Comparison of ENCODE assay signal across 17 cellular contexts in genomic region chr1:205998457-205999241, GRCh38. TPM values are rescaled to one million over a fixed set of nuclear protein-coding genes. Genes with fewer than 3 reads are reported as not detected.
DNase-seq lines count a peak whose midpoint lies in the region; ATAC-seq and TF ChIP-seq lines count a peak whose summit lies in the region.
"Had no signal": no experiment of that assay in that cellular context is flagged by ENCODE, and none has a peak within 500 bp of the region (broad histone marks: within the 10 kb centered on the region; RNA-seq: fewer than 3 reads in every experiment).

No MANE protein-coding gene starts in this region.

- no peak overlapping the region for H3K4me3 Mint-ChIP-seq in activated CD4-positive, alpha-beta T cell treated with anti-CD3 and anti-CD28 coated beads, Interleukin-2, amount 10 ng/mL, durations not matched to agents 7 days and 5 days
- H3K4me3 Mint-ChIP-seq: activated naive CD8-positive, alpha-beta T cell; HFFc6 had no signal

- H3K36me3 ChIP-seq in upper lobe of right lung = no peaks in the 10 kb centered on the region

- H3K9me3 Mint-ChIP-seq in activated CD4-positive, alpha-beta T cell treated with anti-CD3 and anti-CD28 coated beads, Interleukin-2, amount 10 ng/mL, durations not matched to agents 7 days and 5 days = no peaks in the 10 kb centered on the region
- H3K9me3 Mint-ChIP-seq: HFFc6 had no signal

- DNase-seq in activated CD8-positive, alpha-beta memory T cell treated with anti-CD3 and anti-CD28 coated beads for 24 hours = peak; percentile 30
- DNase-seq in activated CD8-positive, alpha-beta memory T cell treated with anti-CD3 and anti-CD28 coated beads, Interleukin-2, amount 50 U/mL, for 4 hours = no peak
- DNase-seq in head of caudate nucleus (peak; percentile 23 to 86 (median 68)), midbrain (lab: John Stamatoyannopoulos, UW) (peak; percentile 64), upper lobe of right lung (peak; percentile 45), NCI-H2227 (lab: John Stamatoyannopoulos, UW; ENCODE audit: unreplicated experiment) (no peak), germinal center (ENCODE audit: low spot score) (no peak)
- DNase-seq in activated CD4-positive, alpha-beta T cell treated with anti-CD3 and anti-CD28 coated beads, Interleukin-2, amount 10 ng/mL, durations not matched to agents 7 days and 5 days = no peak
- DNase-seq: ACHN; COR-L47; HFFc6; MM.1S; NCI-H510A treated with DMSO at 0.1 percent for 48 hours; stimulated activated CD4-positive, alpha-beta T cell treated with anti-CD3 and anti-CD28 coated beads, Interleukin-12 subunit alpha, Interleukin-12 subunit beta, amount 100 ng/mL, for 4 hours had no signal

- H3K36me3 Mint-ChIP-seq in activated CD4-positive, alpha-beta T cell treated with anti-CD3 and anti-CD28 coated beads, Interleukin-2, amount 10 ng/mL, durations not matched to agents 7 days and 5 days (ENCODE audit: low read depth) = no peaks in the 10 kb centered on the region
- H3K36me3 Mint-ChIP-seq: activated naive CD8-positive, alpha-beta T cell had no signal

- no peak overlapping the region for H3K27ac Mint-ChIP-seq in activated CD4-positive, alpha-beta T cell treated with anti-CD3 and anti-CD28 coated beads, Interleukin-2, amount 10 ng/mL, durations not matched to agents 7 days and 5 days
- H3K27ac Mint-ChIP-seq: activated naive CD8-positive, alpha-beta T cell; HFFc6 had no signal

- no peaks in the 10 kb centered on the region for H3K9me3 ChIP-seq in upper lobe of right lung
- H3K9me3 ChIP-seq: upper lobe of left lung had no signal

- intact Hi-C loops in head of caudate nucleus (cut with DNase I) = no loop called here
- intact Hi-C loops in upper lobe of right lung (cut with DNase I) = no loop called here

- CTCF ChIA-PET in activated CD4-positive, alpha-beta T cell treated with anti-CD3 and anti-CD28 coated beads, Interleukin-2, amount 10 ng/mL, durations not matched to agents 7 days and 5 days (lab: Charles Lee) = interaction anchor here (0.7 to 3.8 kb wide), 4 partner anchors 12 to 82 kb away, joined by 3 to 14 read pairs (median 6); no protein-coding TSS in a partner anchor

- peaks cover 1% of the 10 kb centered on the region for H3K27me3 Mint-ChIP-seq in activated CD4-positive, alpha-beta T cell treated with anti-CD3 and anti-CD28 coated beads, Interleukin-2, amount 10 ng/mL, durations not matched to agents 7 days and 5 days

- POLR2A ChIA-PET in activated CD4-positive, alpha-beta T cell treated with anti-CD3 and anti-CD28 coated beads, Interleukin-2, amount 10 ng/mL, durations not matched to agents 7 days and 5 days (lab: Charles Lee) = no interaction called here

- H3K4me1 ChIP-seq in upper lobe of right lung = peaks cover 19% of the 10 kb centered on the region

- no peaks in the 10 kb centered on the region for H3K27me3 ChIP-seq in upper lobe of right lung
- H3K27me3 ChIP-seq: upper lobe of left lung had no signal

- no peaks in the 10 kb centered on the region for H3K4me1 Mint-ChIP-seq in activated CD4-positive, alpha-beta T cell treated with anti-CD3 and anti-CD28 coated beads, Interleukin-2, amount 10 ng/mL, durations not matched to agents 7 days and 5 days

- no peak for ATAC-seq in upper lobe of right lung

- H3K4me3 ChIP-seq in upper lobe of right lung = no peak overlapping the region
- H3K4me3 ChIP-seq: upper lobe of left lung had no signal

- no peak overlapping the region for H3K27ac ChIP-seq in upper lobe of right lung
- H3K27ac ChIP-seq: upper lobe of left lung had no signal

- TF ChIP-seq CTCF in upper lobe of right lung (IDR thresholded peaks at IDR 0.05) = no peak

RNA-seq across cellular contexts. Expression of gene RAB7B, which starts 4.5 kb away (rescaled TPM):
- 7.0 TPM for total RNA-seq in upper lobe of right lung
- not detected for total RNA-seq in activated CD4-positive, alpha-beta T cell treated with anti-CD3 and anti-CD28 coated beads, Interleukin-2, amount 10 ng/mL, durations not matched to agents 7 days and 5 days
- total RNA-seq: activated CD8-positive, alpha-beta memory T cell treated with anti-CD3 and anti-CD28 coated beads for 36 hours had no signal

RNA-seq across cellular contexts. Expression of gene CTSE, which starts 25.0 kb away (rescaled TPM):
- 85.8 TPM for total RNA-seq in upper lobe of right lung
- not detected for total RNA-seq in activated CD4-positive, alpha-beta T cell treated with anti-CD3 and anti-CD28 coated beads, Interleukin-2, amount 10 ng/mL, durations not matched to agents 7 days and 5 days
- total RNA-seq: activated CD8-positive, alpha-beta memory T cell treated with anti-CD3 and anti-CD28 coated beads for 36 hours; HFFc6 had no signal

RNA-seq across cellular contexts. Expression of gene RHEX, which starts 54.3 kb away (rescaled TPM):
- 17.3 TPM for total RNA-seq in upper lobe of right lung
- total RNA-seq in activated CD4-positive, alpha-beta T cell treated with anti-CD3 and anti-CD28 coated beads, Interleukin-2, amount 10 ng/mL, durations not matched to agents 7 days and 5 days = not detected
- total RNA-seq: activated CD8-positive, alpha-beta memory T cell treated with anti-CD3 and anti-CD28 coated beads for 36 hours; HFFc6 had no signal

RNA-seq across cellular contexts. Expression of gene SLC26A9, which starts 55.4 kb away (rescaled TPM):
- total RNA-seq in upper lobe of right lung = 21.7 TPM
- total RNA-seq in activated CD4-positive, alpha-beta T cell treated with anti-CD3 and anti-CD28 coated beads, Interleukin-2, amount 10 ng/mL, durations not matched to agents 7 days and 5 days = not detected
- total RNA-seq: activated CD8-positive, alpha-beta memory T cell treated with anti-CD3 and anti-CD28 coated beads for 36 hours; HFFc6 had no signal

Comparison
In these comparisons a context has a peak if more than half of its experiments do, and no peak if none do; other contexts are left out.
1. DNase-seq: peak in activated CD8-positive, alpha-beta memory T cell treated with anti-CD3 and anti-CD28 coated beads for 24 hours (single experiment), head of caudate nucleus (42 of 42), midbrain (single experiment) and upper lobe of right lung (single experiment); none in activated CD8-positive, alpha-beta memory T cell treated with anti-CD3 and anti-CD28 coated beads, Interleukin-2, amount 50 U/mL, for 4 hours (single experiment), NCI-H2227 (single experiment), activated CD4-positive, alpha-beta T cell treated with anti-CD3 and anti-CD28 coated beads, Interleukin-2, amount 10 ng/mL, durations not matched to agents 7 days and 5 days (single experiment) and germinal center (single experiment).
2. RNA of gene CTSE, which starts 25.0 kb away (total RNA-seq): 85.8 TPM in upper lobe of right lung (single experiment); not detected in activated CD4-positive, alpha-beta T cell treated with anti-CD3 and anti-CD28 coated beads, Interleukin-2, amount 10 ng/mL, durations not matched to agents 7 days and 5 days; every median in the first group is over 10 times any median in the second.
3. RNA of gene RHEX, which starts 54.3 kb away (total RNA-seq): 17.3 TPM in upper lobe of right lung (single experiment); not detected in activated CD4-positive, alpha-beta T cell treated with anti-CD3 and anti-CD28 coated beads, Interleukin-2, amount 10 ng/mL, durations not matched to agents 7 days and 5 days; every median in the first group is over 10 times any median in the second.